ENCODE assay signal across 19 cellular contexts in genomic region chr2:54967269-54967668, GRCh38.
DNase-seq lines count a peak whose midpoint lies in the region; ATAC-seq, FAIRE-seq and TF ChIP-seq lines count a peak whose summit lies in the region.
"Had no signal": no experiment of that assay in that cellular context is flagged by ENCODE, and none has a peak within 500 bp of the region (broad histone marks: within the 10 kb centered on the region; RNA-seq: fewer than 3 reads in every experiment).

No MANE protein-coding gene starts in this region.

- peak overlapping the region; percentile 47 for H3K27ac Mint-ChIP-seq in activated naive CD8-positive, alpha-beta T cell treated with anti-CD3 and anti-CD28 coated beads, Interleukin-2, amount 50 U/mL, for 24 hours
- H3K27ac Mint-ChIP-seq in activated naive CD8-positive, alpha-beta T cell treated with anti-CD3 and anti-CD28 coated beads for 36 hours, result no peak overlapping the region
- H3K27ac Mint-ChIP-seq in chondrocyte (ENCODE audit: unreplicated experiment) (peak overlapping the region; percentile 49), memory B cell (peak overlapping the region; percentile 86), type B pancreatic cell (no peak overlapping the region)
- H3K27ac Mint-ChIP-seq: activated B cell treated with CpG ODN at 0.5 μM for 24 hours; activated CD4-positive, alpha-beta memory T cell treated with anti-CD3 and anti-CD28 coated beads, Interleukin-2, amount 10 ng/mL, durations not matched to agents 7 days and 5 days had no signal

- H3K27me3 Mint-ChIP-seq in activated naive CD8-positive, alpha-beta T cell treated with anti-CD3 and anti-CD28 coated beads, Interleukin-2, amount 50 U/mL, for 24 hours, result no peaks in the 10 kb centered on the region
- H3K27me3 Mint-ChIP-seq in activated naive CD8-positive, alpha-beta T cell treated with anti-CD3 and anti-CD28 coated beads for 36 hours, result no peaks in the 10 kb centered on the region
- H3K27me3 Mint-ChIP-seq in chondrocyte (ENCODE audit: low read depth) (no peaks in the 10 kb centered on the region), memory B cell (no peaks in the 10 kb centered on the region), type B pancreatic cell (no peaks in the 10 kb centered on the region)
- H3K27me3 Mint-ChIP-seq: activated B cell treated with CpG ODN at 0.5 μM for 24 hours; activated CD4-positive, alpha-beta memory T cell treated with anti-CD3 and anti-CD28 coated beads, Interleukin-2, amount 10 ng/mL, durations not matched to agents 7 days and 5 days had no signal

- H3K4me3 Mint-ChIP-seq in activated naive CD8-positive, alpha-beta T cell treated with anti-CD3 and anti-CD28 coated beads, Interleukin-2, amount 50 U/mL, for 24 hours, result no peak overlapping the region
- H3K4me3 Mint-ChIP-seq in activated naive CD8-positive, alpha-beta T cell treated with anti-CD3 and anti-CD28 coated beads for 36 hours, result no peak overlapping the region
- H3K4me3 Mint-ChIP-seq in chondrocyte (ENCODE audit: unreplicated experiment) (no peak overlapping the region), memory B cell (no peak overlapping the region), type B pancreatic cell (peak overlapping the region; percentile 17)
- H3K4me3 Mint-ChIP-seq: activated B cell treated with CpG ODN at 0.5 μM for 24 hours; activated CD4-positive, alpha-beta memory T cell treated with anti-CD3 and anti-CD28 coated beads, Interleukin-2, amount 10 ng/mL, durations not matched to agents 7 days and 5 days had no signal

- no peaks in the 10 kb centered on the region for H3K9me3 Mint-ChIP-seq in activated naive CD8-positive, alpha-beta T cell treated with anti-CD3 and anti-CD28 coated beads, Interleukin-2, amount 50 U/mL, for 24 hours
- H3K9me3 Mint-ChIP-seq in activated naive CD8-positive, alpha-beta T cell treated with anti-CD3 and anti-CD28 coated beads for 36 hours, result peaks cover 8% of the 10 kb centered on the region
- no peaks in the 10 kb centered on the region for H3K9me3 Mint-ChIP-seq in chondrocyte (ENCODE audit: low read depth)
- H3K9me3 Mint-ChIP-seq in memory B cell, result peaks cover 5% of the 10 kb centered on the region
- no peaks in the 10 kb centered on the region for H3K9me3 Mint-ChIP-seq in type B pancreatic cell
- H3K9me3 Mint-ChIP-seq: activated B cell treated with CpG ODN at 0.5 μM for 24 hours; activated CD4-positive, alpha-beta memory T cell treated with anti-CD3 and anti-CD28 coated beads, Interleukin-2, amount 10 ng/mL, durations not matched to agents 7 days and 5 days had no signal

- ATAC-seq in activated naive CD8-positive, alpha-beta T cell treated with anti-CD3 and anti-CD28 coated beads, Interleukin-2, amount 50 U/mL, for 24 hours, result no peak
- ATAC-seq in memory B cell (ENCODE audit: low read depth), result no peak

- peaks cover 21% of the 10 kb centered on the region for H3K4me1 Mint-ChIP-seq in activated naive CD8-positive, alpha-beta T cell treated with anti-CD3 and anti-CD28 coated beads, Interleukin-2, amount 50 U/mL, for 24 hours
- peaks cover 34% of the 10 kb centered on the region for H3K4me1 Mint-ChIP-seq in activated naive CD8-positive, alpha-beta T cell treated with anti-CD3 and anti-CD28 coated beads for 36 hours
- peaks cover 49% of the 10 kb centered on the region for H3K4me1 Mint-ChIP-seq in chondrocyte (ENCODE audit: low read depth)
- peaks cover 11% of the 10 kb centered on the region for H3K4me1 Mint-ChIP-seq in memory B cell
- peaks cover 19% of the 10 kb centered on the region for H3K4me1 Mint-ChIP-seq in type B pancreatic cell (ENCODE audit: unreplicated experiment)

- DNase-seq in activated naive CD8-positive, alpha-beta T cell treated with anti-CD3 and anti-CD28 coated beads, Interleukin-2, amount 50 U/mL, for 24 hours, result no peak
- no peak for DNase-seq in activated naive CD8-positive, alpha-beta T cell treated with anti-CD3 and anti-CD28 coated beads for 36 hours
- DNase-seq in chondrocyte (ENCODE audit: low spot score) (no peak), memory B cell (ENCODE audit: low spot score in 2 of 2) (no peak), type B pancreatic cell (ENCODE audit: extremely low spot score, unreplicated experiment) (no peak), NCI-H1417 treated with DMSO at 0.1 percent for 48 hours (lab: John Stamatoyannopoulos, UW) (no peak), GM19239 (ENCODE audit: insufficient read length, low spot score) (no peak), DMS114 treated with DMSO at 0.1 percent for 48 hours (lab: John Stamatoyannopoulos, UW; ENCODE audit: unreplicated experiment) (no peak)
- DNase-seq: activated B cell treated with CpG ODN at 0.5 μM for 24 hours; activated CD4-positive, alpha-beta memory T cell treated with anti-CD3 and anti-CD28 coated beads, Interleukin-2, amount 10 ng/mL, durations not matched to agents 7 days and 5 days; activated T-cell treated with anti-CD3 and anti-CD28 coated beads, Interleukin-2, amount 50 U/mL, for 1 hour; GF-D8; MG63; mucosa of descending colon; NCI-H1436 treated with DMSO at 0.1 percent for 48 hours; NCI-H748 treated with DMSO at 0.1 percent for 48 hours; stimulated activated CD4-positive, alpha-beta T cell treated with anti-CD3 and anti-CD28 coated beads, Interleukin-12 subunit alpha, Interleukin-12 subunit beta, amount 100 ng/mL, for 4 hours; stimulated activated CD8-positive, alpha-beta memory T cell treated with anti-CD3 and anti-CD28 coated beads, Interleukin-4, amount 100 ng/mL, for 48 hours had no signal

- TF ChIP-seq CTCF in chondrocyte (IDR thresholded peaks at IDR 0.05), result no peak
- no peak for TF ChIP-seq CTCF in type B pancreatic cell (conservative IDR thresholded peaks at IDR 0.05)

- H3K36me3 Mint-ChIP-seq in activated naive CD8-positive, alpha-beta T cell treated with anti-CD3 and anti-CD28 coated beads, Interleukin-2, amount 50 U/mL, for 24 hours (ENCODE audit: low read depth), result peaks cover 16% of the 10 kb centered on the region
- peaks cover 33% of the 10 kb centered on the region for H3K36me3 Mint-ChIP-seq in activated naive CD8-positive, alpha-beta T cell treated with anti-CD3 and anti-CD28 coated beads for 36 hours
- H3K36me3 Mint-ChIP-seq in chondrocyte (ENCODE audit: low read depth) (peaks cover 26% of the 10 kb centered on the region), memory B cell (peaks cover 28% of the 10 kb centered on the region), type B pancreatic cell (peaks cover 40% of the 10 kb centered on the region)

- no peak for FAIRE-seq in GM19239 (lab: Jason Lieb, UNC)
- FAIRE-seq: urothelium cell line had no signal

Comparison
In these comparisons a context has a peak if more than half of its experiments do, and no peak if none do; other contexts are left out.
1. H3K27ac Mint-ChIP-seq: peak in activated naive CD8-positive, alpha-beta T cell treated with anti-CD3 and anti-CD28 coated beads, Interleukin-2, amount 50 U/mL, for 24 hours (single experiment), chondrocyte (single experiment) and memory B cell (single experiment); none in activated naive CD8-positive, alpha-beta T cell treated with anti-CD3 and anti-CD28 coated beads for 36 hours (single experiment) and type B pancreatic cell (single experiment).